8 cellular contexts compared by ENCODE assay signal in the genomic region with DNA sequence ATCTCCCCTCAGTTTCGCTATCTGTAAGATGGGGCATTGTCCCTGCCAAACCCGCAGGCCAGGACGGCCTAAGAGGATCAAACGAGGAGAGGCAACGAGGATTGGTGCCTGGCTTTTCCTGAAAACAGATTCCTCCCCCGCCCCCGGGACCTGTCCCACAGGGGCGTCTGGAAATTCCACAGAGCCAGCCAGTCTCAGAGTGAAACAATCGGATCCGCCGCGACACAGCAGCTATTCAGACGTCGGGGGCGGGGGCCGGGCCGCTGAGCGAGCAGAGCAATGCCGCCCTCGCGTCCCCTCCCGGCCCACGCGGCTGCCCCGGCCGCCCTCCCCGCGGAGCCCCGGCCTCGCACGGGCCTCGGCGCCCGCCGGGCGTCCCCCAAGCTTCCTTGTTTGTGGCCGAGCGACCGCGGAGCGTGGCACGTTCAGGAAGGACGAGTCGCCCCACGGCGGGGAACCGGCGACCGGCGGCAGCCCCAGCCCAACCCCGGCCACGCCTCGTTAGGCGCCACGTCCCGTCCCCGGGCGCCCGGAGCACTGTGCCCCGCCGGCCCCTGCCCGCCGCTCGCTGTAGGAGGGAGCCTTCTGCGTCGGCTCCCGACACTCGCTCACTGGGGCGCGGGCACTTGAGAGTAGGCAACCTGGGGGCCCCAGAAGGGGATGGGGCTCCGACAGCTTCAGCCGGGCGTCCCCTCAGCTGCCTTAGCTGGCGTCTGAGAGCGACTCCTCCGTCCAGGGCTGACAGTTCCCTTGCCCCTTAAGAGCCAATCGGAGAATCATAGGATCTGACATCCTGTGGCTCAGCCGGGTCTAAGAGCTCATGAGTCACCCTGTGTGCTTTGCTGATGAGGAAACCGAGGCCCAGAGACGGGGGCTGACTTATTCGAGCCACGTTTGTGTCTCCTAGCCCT. TPM values are rescaled to one million over a fixed set of nuclear protein-coding genes. Genes with fewer than 3 reads are reported as not detected.
DNase-seq lines count a peak whose midpoint lies in the region; FAIRE-seq and TF ChIP-seq lines count a peak whose summit lies in the region.

No MANE protein-coding gene starts in this region.

- H3K23ac ChIP-seq in mesenchymal stem cell (ENCODE audit: low read length in 2 of 2) = peak overlapping the region in 1 of 2 experiments; percentile 59

- H3K4me2 ChIP-seq in mesenchymal stem cell (ENCODE audit: low read length, poor library complexity, severe bottlenecking) = peak overlapping the region; percentile 85

- peaks cover 18% of the 10 kb centered on the region for H3K27me3 ChIP-seq in endodermal cell (ENCODE audit: control insufficient read depth, insufficient read depth, low read length, poor library complexity, severe bottlenecking)
- no peaks in the 10 kb centered on the region for H3K27me3 ChIP-seq in mesenchymal stem cell (ENCODE audit: control insufficient read depth in 1 of 2, insufficient read depth in 1 of 2, low read length in 2 of 2)

- no peak for FAIRE-seq in GM18507 (lab: Jason Lieb, UNC)

- no peaks in the 10 kb centered on the region for H3K9me3 Mint-ChIP-seq in endodermal cell

- H3K18ac ChIP-seq in mesenchymal stem cell (ENCODE audit: low read depth in 1 of 2, low read length in 2 of 2) = peak overlapping the region; percentile 92 to 95

- H3K27ac Mint-ChIP-seq in endodermal cell = no peak overlapping the region

- peak; percentile 32 for DNase-seq in GM18507 (ENCODE audit: extremely low spot score, insufficient read length, low read depth)
- peak; percentile 14 for DNase-seq in NCI-H510A (lab: John Stamatoyannopoulos, UW)
- peak; percentile 46 to 53 for DNase-seq in activated CD8-positive, alpha-beta memory T cell treated with anti-CD3 and anti-CD28 coated beads for 4 hours (ENCODE audit: low read depth in 2 of 2)
- peak; percentile 88 for DNase-seq in endodermal cell
- peak; percentile 96 for DNase-seq in mesenchymal stem cell
- peak; percentile 20 for DNase-seq in stimulated activated CD8-positive, alpha-beta memory T cell treated with anti-CD3 and anti-CD28 coated beads, Interleukin-12 subunit alpha, Interleukin-12 subunit beta, amount 100 ng/mL, for 24 hours (ENCODE audit: extremely low read depth)
- DNase-seq in occipital lobe (lab: John Stamatoyannopoulos, UW) = no peak
- no peak for DNase-seq in NK-92 (lab: John Stamatoyannopoulos, UW; ENCODE audit: unreplicated experiment)

- H3K9me3 ChIP-seq in endodermal cell (ENCODE audit: control insufficient read depth, low read length) (no peaks in the 10 kb centered on the region), mesenchymal stem cell (ENCODE audit: control insufficient read depth, low read length) (no peaks in the 10 kb centered on the region)

- WGBS in endodermal cell (ENCODE audit: insufficient coverage in 1 of 2, insufficient read length in 1 of 2), 2 experiments = 6 to 9% methylated on average over 17 to 82 of the region's 82 CpGs
- 1% methylated on average over 64 of the region's 82 CpGs for WGBS in mesenchymal stem cell

- H3K36me3 ChIP-seq in endodermal cell (ENCODE audit: control insufficient read depth, insufficient read depth, low read length) (no peaks in the 10 kb centered on the region), mesenchymal stem cell (ENCODE audit: control insufficient read depth in 1 of 2, insufficient read depth in 2 of 2, low read depth in 1 of 2, low read length in 2 of 2) (no peaks in the 10 kb centered on the region)

- peak overlapping the region; percentile 96 for H2BK120ac ChIP-seq in mesenchymal stem cell (ENCODE audit: low read depth, low read length)

- H2AK5ac ChIP-seq in mesenchymal stem cell (ENCODE audit: low read length, severe bottlenecking) = no peak overlapping the region

- peak overlapping the region; percentile 83 to 90 for H2BK12ac ChIP-seq in mesenchymal stem cell (ENCODE audit: low read length in 2 of 2)

- no peaks in the 10 kb centered on the region for H3K79me1 ChIP-seq in mesenchymal stem cell (replicated peaks; ENCODE audit: low read length, poor library complexity, severe bottlenecking)

- H4K91ac ChIP-seq in mesenchymal stem cell (ENCODE audit: low read length) = peak overlapping the region; percentile 94

- H4K8ac ChIP-seq in mesenchymal stem cell (ENCODE audit: low read length) = peak overlapping the region; percentile 97

- H3K14ac ChIP-seq in mesenchymal stem cell (ENCODE audit: low read length in 2 of 2) = peak overlapping the region; percentile 26 to 90

- H3K36me3 Mint-ChIP-seq in endodermal cell (ENCODE audit: low read depth) = no peaks in the 10 kb centered on the region

- H2BK5ac ChIP-seq in mesenchymal stem cell (ENCODE audit: low read depth, low read length, poor library complexity, severe bottlenecking) = peak overlapping the region; percentile 62

- H3K4ac ChIP-seq in mesenchymal stem cell (ENCODE audit: low read depth in 1 of 2, low read length in 2 of 2) = peak overlapping the region; percentile 59 to 82

- H3K27me3 Mint-ChIP-seq in endodermal cell (ENCODE audit: insufficient read depth) = peaks cover 26% of the 10 kb centered on the region

- peak overlapping the region; percentile 91 for H2AFZ ChIP-seq in mesenchymal stem cell (ENCODE audit: low read depth, low read length)

- no peaks in the 10 kb centered on the region for H3K4me1 ChIP-seq in endodermal cell (ENCODE audit: control insufficient read depth, insufficient read depth, low read length)
- H3K4me1 ChIP-seq in mesenchymal stem cell (ENCODE audit: control insufficient read depth, insufficient read depth, low read depth, low read length) = peaks cover 14% of the 10 kb centered on the region

- H3K27ac ChIP-seq in endodermal cell (ENCODE audit: low read depth, low read length) = peak overlapping the region; percentile 64
- H3K27ac ChIP-seq in mesenchymal stem cell (ENCODE audit: low read length, poor library complexity, severe bottlenecking) = peak overlapping the region; percentile 59

- H3K4me3 ChIP-seq in endodermal cell (ENCODE audit: low read length) (peak overlapping the region; percentile 69), mesenchymal stem cell (ENCODE audit: insufficient read depth in 1 of 2, low read depth in 1 of 2, low read length in 2 of 2) (peak overlapping the region; percentile 63 to 79)

- H3K9ac ChIP-seq in endodermal cell (ENCODE audit: extremely low read depth, low read length, poor library complexity, severe bottlenecking) (no peak overlapping the region), mesenchymal stem cell (ENCODE audit: low read length) (peak overlapping the region; percentile 87)

- H2BK15ac ChIP-seq in mesenchymal stem cell (ENCODE audit: low read depth, poor library complexity, severe bottlenecking) = peak overlapping the region; percentile 97

- TF ChIP-seq CTCF in endodermal cell (conservative IDR thresholded peaks at IDR 0.05) = no peak

- no peaks in the 10 kb centered on the region for H3K4me1 Mint-ChIP-seq in endodermal cell

- peak overlapping the region; percentile 61 for H3K4me3 Mint-ChIP-seq in endodermal cell

RNA-seq across cellular contexts. Expression of a gene that starts 29.7 kb away (rescaled TPM):
- 1 to 10 TPM in 1 of 2 donors, under 1 TPM in 1; 0.82 to 1.3 TPM for total RNA-seq in endodermal cell
- polyA plus RNA-seq in endodermal cell (2013, experiment 1 of 2) = 0.43 TPM
- 0.87 TPM for polyA plus RNA-seq in endodermal cell (2013, experiment 2 of 2)
- 0.77 TPM for polyA plus RNA-seq in mesenchymal stem cell (2013, experiment 1 of 2)
- 0.81 TPM for polyA plus RNA-seq in mesenchymal stem cell (2013, experiment 2 of 2)
- 1.6 TPM for total RNA-seq in occipital lobe

RNA-seq across cellular contexts. Expression of a gene that starts 49.8 kb away (rescaled TPM):
- 1 to 10 TPM in 1 of 2 donors, under 1 TPM in 1; 0.58 to 1.7 TPM for total RNA-seq in endodermal cell
- polyA plus RNA-seq in endodermal cell (2013, experiment 1 of 2) = 0.64 TPM
- 0.83 TPM for polyA plus RNA-seq in endodermal cell (2013, experiment 2 of 2)
- 1.5 TPM for polyA plus RNA-seq in mesenchymal stem cell (2013, experiment 1 of 2)
- 1.8 TPM for polyA plus RNA-seq in mesenchymal stem cell (2013, experiment 2 of 2)
- 0.62 TPM for total RNA-seq in occipital lobe

RNA-seq across cellular contexts. Expression of a gene that starts 49.9 kb away (rescaled TPM):
- total RNA-seq in endodermal cell = 1 to 10 TPM in 1 of 2 donors, not detected in 1; 1.1 TPM
- not detected for polyA plus RNA-seq in endodermal cell (2013, experiment 1 of 2)
- polyA plus RNA-seq in endodermal cell (2013, experiment 2 of 2) = 1.1 TPM
- polyA plus RNA-seq in mesenchymal stem cell (2013, experiment 1 of 2) = 0.64 TPM
- 0.75 TPM for polyA plus RNA-seq in mesenchymal stem cell (2013, experiment 2 of 2)
- total RNA-seq in occipital lobe = 0.31 TPM

Comparison
In these comparisons a context has a peak if more than half of its experiments do, and no peak if none do; other contexts are left out.
1. DNase-seq: peak in GM18507 (single experiment), NCI-H510A (single experiment), activated CD8-positive, alpha-beta memory T cell treated with anti-CD3 and anti-CD28 coated beads for 4 hours (2 of 2), endodermal cell (single experiment), mesenchymal stem cell (single experiment) and stimulated activated CD8-positive, alpha-beta memory T cell treated with anti-CD3 and anti-CD28 coated beads, Interleukin-12 subunit alpha, Interleukin-12 subunit beta, amount 100 ng/mL, for 24 hours (single experiment); none in occipital lobe (single experiment) and NK-92 (single experiment).